Comparison of ENCODE assay signal across 27 cellular contexts in the genomic region with DNA sequence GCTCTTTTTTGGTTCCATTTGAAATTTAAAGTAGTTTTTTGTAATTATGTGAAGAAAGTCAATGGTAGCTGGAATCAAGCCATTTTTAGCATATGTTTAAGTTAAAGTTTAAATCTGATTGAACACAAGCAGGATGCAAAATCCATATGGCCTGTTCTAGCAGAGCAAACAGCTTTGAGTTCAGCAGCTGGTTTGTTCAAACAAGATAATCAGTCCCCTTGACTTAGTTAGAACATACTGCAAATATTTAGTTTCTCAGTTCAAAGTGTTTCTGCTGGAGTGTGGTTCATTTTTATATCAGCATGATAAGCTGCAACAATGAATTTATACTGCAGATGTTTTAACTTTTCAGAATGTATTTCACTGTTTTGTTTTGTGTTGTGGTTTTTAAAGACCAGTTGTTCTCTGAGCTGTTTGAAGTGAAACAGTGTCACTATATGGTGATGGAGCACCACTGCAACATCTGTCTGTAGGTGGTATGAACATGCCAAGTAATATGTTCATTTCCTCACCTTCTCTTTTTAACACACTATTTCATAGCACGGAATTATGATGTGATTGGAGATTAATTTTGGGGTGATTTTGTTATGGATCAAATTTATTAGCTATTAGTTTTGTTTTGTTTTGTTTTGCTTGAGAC.
DNase-seq lines count a peak whose midpoint lies in the region; TF ChIP-seq lines count a peak whose summit lies in the region.
"Had no signal": no experiment of that assay in that cellular context is flagged by ENCODE, and none has a peak within 500 bp of the region (broad histone marks: within the 10 kb centered on the region; RNA-seq: fewer than 3 reads in every experiment).

No MANE protein-coding gene starts in this region.

- no peak for TF ChIP-seq POLR2A in prostate gland (IDR thresholded peaks at IDR 0.05)

- H3K9me3 Mint-ChIP-seq in nephron progenitor cell: no peaks in the 10 kb centered on the region
- H3K9me3 Mint-ChIP-seq: type B pancreatic cell had no signal

- no peaks in the 10 kb centered on the region for H3K27me3 Mint-ChIP-seq in nephron progenitor cell (ENCODE audit: low read depth, poor library complexity)
- H3K27me3 Mint-ChIP-seq: type B pancreatic cell had no signal

- TF ChIP-seq CTCF in nephron progenitor cell (IDR thresholded peaks at IDR 0.05) (no peak), prostate gland (IDR thresholded peaks at IDR 0.05) (no peak)

- no peak overlapping the region for H3K4me3 Mint-ChIP-seq in nephron progenitor cell
- H3K4me3 Mint-ChIP-seq: activated CD4-positive, alpha-beta T cell treated with anti-CD3 and anti-CD28 coated beads for 36 hours; CD4-positive, alpha-beta memory T cell; T-helper 17 cell; type B pancreatic cell had no signal

- no peaks in the 10 kb centered on the region for H3K9me3 ChIP-seq in prostate gland

- no peaks in the 10 kb centered on the region for H3K36me3 Mint-ChIP-seq in nephron progenitor cell (ENCODE audit: low read depth)
- H3K36me3 Mint-ChIP-seq: CD4-positive, alpha-beta memory T cell; type B pancreatic cell had no signal

- no peaks in the 10 kb centered on the region for H3K4me1 ChIP-seq in prostate gland (replicated peaks)

- peaks cover 16% of the 10 kb centered on the region for H3K4me1 Mint-ChIP-seq in nephron progenitor cell
- H3K4me1 Mint-ChIP-seq: activated CD4-positive, alpha-beta T cell treated with anti-CD3 and anti-CD28 coated beads for 36 hours; CD4-positive, alpha-beta memory T cell; T-helper 17 cell had no signal

- no peaks in the 10 kb centered on the region for H3K27me3 ChIP-seq in prostate gland (replicated peaks; ENCODE audit: insufficient read depth)

- H3K36me3 ChIP-seq in prostate gland: no peaks in the 10 kb centered on the region

- H3K27ac ChIP-seq in prostate gland: no peak overlapping the region
- H3K27ac ChIP-seq: skin epidermis had no signal

- no peak overlapping the region for H3K4me3 ChIP-seq in prostate gland
- H3K4me3 ChIP-seq: skin epidermis had no signal

- intact Hi-C loops in prostate gland (cut with DNase I): no loop called here

- 70% methylated on average over 1 of the region's 1 CpG for WGBS in prostate gland

- no peak overlapping the region for H3K27ac Mint-ChIP-seq in nephron progenitor cell
- H3K27ac Mint-ChIP-seq: activated CD4-positive, alpha-beta T cell treated with anti-CD3 and anti-CD28 coated beads for 36 hours; CD4-positive, alpha-beta memory T cell; T-helper 17 cell; type B pancreatic cell had no signal

- DNase-seq in SHP77 (lab: John Stamatoyannopoulos, UW): peak; percentile 21 to 30
- no peak for DNase-seq in SHP77 treated with DMSO at 0.1 percent for 48 hours (lab: John Stamatoyannopoulos, UW)
- peak; percentile 51 for DNase-seq in NCI-H774 (lab: John Stamatoyannopoulos, UW)
- DNase-seq in inferior parietal cortex (ENCODE audit: extremely low spot score): peak; percentile 40
- DNase-seq in superior temporal gyrus (ENCODE audit: extremely low spot score): peak; percentile 45
- no peak for DNase-seq in nephron progenitor cell
- no peak for DNase-seq in prostate gland (ENCODE audit: low spot score)
- DNase-seq in activated naive CD4-positive, alpha-beta T cell treated with Interleukin-2 at 50 U/mL for 16 hours: no peak
- DNase-seq: activated CD4-positive, alpha-beta T cell treated with anti-CD3 and anti-CD28 coated beads for 36 hours; activated CD8-positive, alpha-beta memory T cell treated with anti-CD3 and anti-CD28 coated beads for 24 hours; activated effector memory CD4-positive, alpha-beta T cell treated with anti-CD3 and anti-CD28 coated beads, Interleukin-2, amount 50 U/mL, for 16 hours; AML-193; caudate nucleus; CD4-positive, alpha-beta memory T cell; DMS153; foreskin melanocyte; HCEC 1CT; KG1; left cardiac atrium; mesenchymal stem cell; NCI-H2171 treated with DMSO at 0.1 percent for 48 hours; NCI-H524 treated with DMSO at 0.1 percent for 48 hours; RPMI8226; stimulated activated CD8-positive, alpha-beta memory T cell treated with anti-CD3 and anti-CD28 coated beads, Interleukin-4, amount 100 ng/mL, for 48 hours; T-helper 17 cell had no signal

Comparison
In these comparisons a context has a peak if more than half of its experiments do, and no peak if none do; other contexts are left out.
1. DNase-seq: peak in SHP77 (2 of 2), NCI-H774 (single experiment), inferior parietal cortex (single experiment) and superior temporal gyrus (single experiment); none in SHP77 treated with DMSO at 0.1 percent for 48 hours (single experiment), nephron progenitor cell (single experiment), prostate gland (single experiment) and activated naive CD4-positive, alpha-beta T cell treated with Interleukin-2 at 50 U/mL for 16 hours (single experiment).